8 cellular contexts compared by ENCODE assay signal in genomic region chr3:128727059-128727458, GRCh38. TPM values are rescaled to one million over a fixed set of nuclear protein-coding genes. Genes with fewer than 3 reads are reported as not detected.
DNase-seq lines count a peak whose midpoint lies in the region; ATAC-seq and TF ChIP-seq lines count a peak whose summit lies in the region.

No MANE protein-coding gene starts in this region.

- TF ChIP-seq POLR2A in esophagus squamous epithelium (IDR thresholded peaks at IDR 0.05) = no peak

- no peak overlapping the region for H2BK12ac ChIP-seq in trophoblast cell (ENCODE audit: low read length)

- H3K23ac ChIP-seq in trophoblast cell (ENCODE audit: low read length) = no peak overlapping the region

- 7 to 15% methylated on average over 4 of the region's 4 CpGs for WGBS in esophagus squamous epithelium, 2 donors
- WGBS in trophoblast cell (ENCODE audit: extremely low coverage, insufficient coverage, insufficient read length) = no CpG with 5 or more reads among the region's 4 CpGs

- DNase-seq in ELR (ENCODE audit: low read depth) (peak; percentile 11), RWPE1 (ENCODE audit: low spot score) (no peak), esophagus squamous epithelium (lab: John Stamatoyannopoulos, UW) (no peak), trophoblast cell (no peak), HuH-7 (ENCODE audit: low spot score) (no peak), ecto neural progenitor cell (ENCODE audit: low spot score) (no peak)

- H3K9me3 ChIP-seq in esophagus squamous epithelium (no peaks in the 10 kb centered on the region), trophoblast cell (ENCODE audit: insufficient read depth, low read depth, low read length) (no peaks in the 10 kb centered on the region)

- peak overlapping the region; percentile 95 for H3K4ac ChIP-seq in trophoblast cell (ENCODE audit: low read depth, low read length)

- H2AFZ ChIP-seq in trophoblast cell (ENCODE audit: insufficient read depth, low read length, poor library complexity) = no peak overlapping the region

- no peak for TF ChIP-seq CTCF in RWPE1 (conservative IDR thresholded peaks at IDR 0.05; ENCODE audit: low read depth)
- TF ChIP-seq CTCF in esophagus squamous epithelium (IDR thresholded peaks at IDR 0.05) = no peak

- peak overlapping the region; percentile 50 for H3K9ac ChIP-seq in trophoblast cell (ENCODE audit: low read length)

- H3K4me1 ChIP-seq in esophagus squamous epithelium (peaks cover 15 to 63% (median 29%) of the 10 kb centered on the region in 3 donors), trophoblast cell (ENCODE audit: control insufficient read depth in 1 of 2, insufficient read depth in 2 of 2, low read length in 2 of 2) (peaks cover 0 to 5% of the 10 kb centered on the region in 2 experiments)

- intact Hi-C loops in esophagus squamous epithelium (cut with DNase I) = no loop called here

- no peak overlapping the region for H2BK5ac ChIP-seq in trophoblast cell (ENCODE audit: low read depth, low read length, poor library complexity)

- no peaks in the 10 kb centered on the region for H3K36me3 ChIP-seq in esophagus squamous epithelium
- H3K36me3 ChIP-seq in trophoblast cell (ENCODE audit: control insufficient read depth in 1 of 2, insufficient read depth in 2 of 2, low read length in 2 of 2) = no peaks in the 10 kb centered on the region

- ATAC-seq in HG03108 (IDR thresholded peaks at IDR 0.05; ENCODE audit: unreplicated experiment) (no peak), GM21786 (IDR thresholded peaks at IDR 0.05; ENCODE audit: unreplicated experiment) (no peak)

- H4K91ac ChIP-seq in trophoblast cell (ENCODE audit: low read depth, low read length) = no peak overlapping the region

- peak overlapping the region; percentile 70 for H3K4me2 ChIP-seq in trophoblast cell (ENCODE audit: low read length)

- peak overlapping the region; percentile 82 to 100 (median 90) for H3K4me3 ChIP-seq in esophagus squamous epithelium
- peak overlapping the region; percentile 99 for H3K4me3 ChIP-seq in trophoblast cell (ENCODE audit: low read depth, low read length)

- no peak overlapping the region for H2BK120ac ChIP-seq in trophoblast cell (ENCODE audit: insufficient read depth, low read length, poor library complexity)

- CTCF ChIA-PET in RWPE1 (lab: Yijun Ruan, JAX) = interaction anchor here (0.6 to 0.8 kb wide), 5 partner anchors 22 to 186 kb away, joined by 3 read pairs; no protein-coding TSS in a partner anchor

- POLR2A ChIA-PET in RWPE1 (lab: Yijun Ruan, JAX; ENCODE audit: low non-redundant PET) = interaction anchor here (1.2 kb wide), 1 partner anchor 47 kb away, joined by 6 read pairs; no protein-coding TSS in a partner anchor

- no peak overlapping the region for H3K14ac ChIP-seq in trophoblast cell (ENCODE audit: low read length)

- no peak overlapping the region for H4K8ac ChIP-seq in trophoblast cell (ENCODE audit: low read depth, low read length)

- H2AK5ac ChIP-seq in trophoblast cell (ENCODE audit: low read length) = no peak overlapping the region

- H3K79me2 ChIP-seq in trophoblast cell (ENCODE audit: control insufficient read depth, insufficient read depth, low read length, poor library complexity) = peaks cover 26% of the 10 kb centered on the region

- no peak overlapping the region for H3K18ac ChIP-seq in trophoblast cell (ENCODE audit: low read length)

- H3K27ac ChIP-seq in RWPE1 (peak overlapping the region; percentile 90), esophagus squamous epithelium (peak overlapping the region; percentile 97 to 100 (median 98)), trophoblast cell (ENCODE audit: low read depth, low read length) (no peak overlapping the region)

- H3K79me1 ChIP-seq in trophoblast cell (ENCODE audit: low read length) = peaks cover 7% of the 10 kb centered on the region

- no peak overlapping the region for H4K12ac ChIP-seq in trophoblast cell (ENCODE audit: low read depth, low read length)

- H3K27me3 ChIP-seq in esophagus squamous epithelium = no peaks in the 10 kb centered on the region
- no peaks in the 10 kb centered on the region for H3K27me3 ChIP-seq in trophoblast cell (ENCODE audit: insufficient read depth, low read length)

RNA-seq across cellular contexts. Expression of gene RAB7A, which starts 1.1 kb away (rescaled TPM):
- 100 to 1,000 TPM in 1 of 4 donors, 10 to 100 TPM in 3; 70.7 to 109 (median 92.3) TPM for total RNA-seq in esophagus squamous epithelium
- 236 and 247 TPM in 2 replicates for polyA plus RNA-seq in trophoblast cell (2013)
